Comparison of ENCODE assay signal across 19 cellular contexts in the genomic region with DNA sequence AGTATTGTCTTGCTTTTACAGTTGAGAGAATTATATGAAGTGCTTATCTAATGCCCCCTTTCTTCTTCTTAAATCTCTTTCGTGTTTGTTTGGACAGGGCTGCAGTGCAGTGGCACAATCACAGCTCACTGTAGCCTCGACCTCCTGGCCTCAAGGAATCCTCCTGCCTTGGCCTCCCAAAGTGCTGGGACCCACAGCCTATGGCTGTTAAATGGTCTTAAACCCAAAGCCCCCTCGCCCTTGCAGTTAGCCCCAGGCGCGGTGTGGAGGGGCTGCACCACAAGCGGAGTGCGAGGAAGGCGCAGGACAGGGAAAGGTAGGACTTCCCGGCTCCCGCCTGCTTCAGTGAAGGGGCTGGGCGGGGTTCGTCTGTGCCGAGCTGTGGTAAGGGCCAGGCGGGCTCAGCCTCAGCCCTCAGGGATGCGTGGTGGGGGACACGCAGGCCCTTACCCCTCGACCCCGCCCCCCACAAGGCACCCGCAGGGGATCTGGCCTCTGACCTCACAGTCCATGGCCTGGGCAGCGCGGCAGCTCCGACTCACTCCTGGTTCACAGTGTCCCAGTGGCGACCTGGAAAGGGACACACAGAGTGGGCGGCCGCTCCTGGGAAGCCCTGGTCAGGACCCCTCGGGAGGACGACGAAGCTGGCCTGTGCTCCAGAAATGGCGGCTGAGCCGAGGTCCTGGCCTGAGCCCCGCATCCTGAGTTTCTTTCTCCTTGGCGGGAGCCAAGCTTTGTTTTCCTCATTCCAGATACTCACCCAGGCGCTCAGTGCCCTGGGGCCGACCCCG.
"Had no signal": no experiment of that assay in that cellular context is flagged by ENCODE, and none has a peak within 500 bp of the region (broad histone marks: within the 10 kb centered on the region; RNA-seq: fewer than 3 reads in every experiment).

No MANE protein-coding gene starts in this region.

- H3K27me3 ChIP-seq: foreskin keratinocyte, sigmoid colon had no signal

- H3K36me3 ChIP-seq: left ventricle myocardium inferior, sigmoid colon had no signal

- H3K9me3 Mint-ChIP-seq: activated B cell treated with CpG ODN at 0.5 μM for 24 hours; activated CD4-positive, alpha-beta memory T cell treated with anti-CD3 and anti-CD28 coated beads, Interleukin-2, amount 10 ng/mL, durations not matched to agents 7 days and 5 days; activated naive CD4-positive, alpha-beta T cell treated with anti-CD3 and anti-CD28 coated beads, Interleukin-2, amount 10 ng/mL, durations not matched to agents 7 days and 5 days; immature natural killer cell; mesothelial cell of epicardium; naive thymus-derived CD8-positive, alpha-beta T cell had no signal

- ATAC-seq: foreskin keratinocyte; naive thymus-derived CD8-positive, alpha-beta T cell had no signal

- H3K4me3 ChIP-seq: smooth muscle cell had no signal

- H3K4me1 Mint-ChIP-seq: activated B cell treated with CpG ODN at 0.5 μM for 24 hours; activated CD4-positive, alpha-beta memory T cell treated with anti-CD3 and anti-CD28 coated beads, Interleukin-2, amount 10 ng/mL, durations not matched to agents 7 days and 5 days; mesothelial cell of epicardium had no signal

- H3K27me3 Mint-ChIP-seq: activated B cell treated with CpG ODN at 0.5 μM for 24 hours; activated CD4-positive, alpha-beta memory T cell treated with anti-CD3 and anti-CD28 coated beads, Interleukin-2, amount 10 ng/mL, durations not matched to agents 7 days and 5 days; activated naive CD4-positive, alpha-beta T cell treated with anti-CD3 and anti-CD28 coated beads, Interleukin-2, amount 10 ng/mL, durations not matched to agents 7 days and 5 days; naive thymus-derived CD8-positive, alpha-beta T cell had no signal

- H3K27ac ChIP-seq: foreskin keratinocyte, left ventricle myocardium inferior, sigmoid colon had no signal

- DNase-seq: activated B cell treated with CpG ODN at 0.5 μM for 24 hours; activated CD4-positive, alpha-beta memory T cell treated with anti-CD3 and anti-CD28 coated beads, Interleukin-2, amount 10 ng/mL, durations not matched to agents 7 days and 5 days; activated CD4-positive, alpha-beta T cell treated with anti-CD3 and anti-CD28 coated beads for 4 hours; activated effector memory CD4-positive, alpha-beta T cell treated with anti-CD3 and anti-CD28 coated beads, Interleukin-2, amount 50 U/mL, for 16 hours; activated naive CD4-positive, alpha-beta T cell treated with anti-CD3 and anti-CD28 coated beads, Interleukin-2, amount 10 ng/mL, durations not matched to agents 7 days and 5 days; activated T-cell treated with anti-CD3 and anti-CD28 coated beads for 4 hours; amygdala; cortex of kidney; foreskin keratinocyte; immature natural killer cell; left ventricle myocardium inferior; naive thymus-derived CD8-positive, alpha-beta T cell; nucleus accumbens; sigmoid colon; stimulated activated CD4-positive, alpha-beta T cell treated with anti-CD3 and anti-CD28 coated beads, Interleukin-15, amount 100 ng/mL, for 24 hours; stimulated activated naive CD4-positive, alpha-beta T cell; T1000 had no signal

- H3K4me3 Mint-ChIP-seq: activated B cell treated with CpG ODN at 0.5 μM for 24 hours; activated CD4-positive, alpha-beta memory T cell treated with anti-CD3 and anti-CD28 coated beads, Interleukin-2, amount 10 ng/mL, durations not matched to agents 7 days and 5 days; activated naive CD4-positive, alpha-beta T cell treated with anti-CD3 and anti-CD28 coated beads, Interleukin-2, amount 10 ng/mL, durations not matched to agents 7 days and 5 days; immature natural killer cell; mesothelial cell of epicardium; naive thymus-derived CD8-positive, alpha-beta T cell had no signal

- H3K4me1 ChIP-seq: foreskin keratinocyte, sigmoid colon had no signal

- H3K9me3 ChIP-seq: left ventricle myocardium inferior, sigmoid colon had no signal

- H3K27ac Mint-ChIP-seq: activated B cell treated with CpG ODN at 0.5 μM for 24 hours; activated CD4-positive, alpha-beta memory T cell treated with anti-CD3 and anti-CD28 coated beads, Interleukin-2, amount 10 ng/mL, durations not matched to agents 7 days and 5 days; activated naive CD4-positive, alpha-beta T cell treated with anti-CD3 and anti-CD28 coated beads, Interleukin-2, amount 10 ng/mL, durations not matched to agents 7 days and 5 days; mesothelial cell of epicardium had no signal
